In genomic region chr9:126406075-126406675, GRCh38 we compare ENCODE assay signal across 29 cellular contexts.
A peak's percentile ranks its signal among the peaks of the same experiment; 100 is the strongest.
DNase-seq lines count a peak whose midpoint lies in the region; ATAC-seq and TF ChIP-seq lines count a peak whose summit lies in the region.
"Had no signal": no experiment of that assay in that cellular context is flagged by ENCODE, and none has a peak within 500 bp of the region (broad histone marks: within the 10 kb centered on the region; RNA-seq: fewer than 3 reads in every experiment).

No MANE protein-coding gene starts in this region.

- peak overlapping the region in 4 of 5 experiments; percentile 19 to 91 (median 60) for H3K27ac Mint-ChIP-seq in brain
- H3K27ac Mint-ChIP-seq: activated CD8-positive, alpha-beta T cell treated with anti-CD3 and anti-CD28 coated beads, Interleukin-2, amount 10 ng/mL, durations not matched to agents 7 days and 5 days; activated naive CD4-positive, alpha-beta T cell treated with anti-CD3 and anti-CD28 coated beads for 36 hours had no signal

- H3K4me1 Mint-ChIP-seq in brain, result peaks cover 78% of the 10 kb centered on the region

- H3K9me3 Mint-ChIP-seq in brain, result no peaks in the 10 kb centered on the region
- H3K9me3 Mint-ChIP-seq: activated naive CD4-positive, alpha-beta T cell treated with anti-CD3 and anti-CD28 coated beads for 36 hours; activated T-cell treated with anti-CD3 and anti-CD28 coated beads, Interleukin-2, amount 50 U/mL, for 4 hours had no signal

- peaks cover 50% of the 10 kb centered on the region for H3K36me3 Mint-ChIP-seq in brain

- TF ChIP-seq CTCF in HFF-Myc (IDR thresholded peaks at IDR 0.05; ENCODE audit: low read depth, low read length, missing control alignments) (no peak), brain (conservative IDR thresholded peaks at IDR 0.05) (no peak)

- H3K4me3 Mint-ChIP-seq in brain, result peak overlapping the region in 3 of 5 experiments; percentile 3 to 8 (median 5)
- H3K4me3 Mint-ChIP-seq: activated CD8-positive, alpha-beta T cell treated with anti-CD3 and anti-CD28 coated beads, Interleukin-2, amount 10 ng/mL, durations not matched to agents 7 days and 5 days; activated naive CD4-positive, alpha-beta T cell treated with anti-CD3 and anti-CD28 coated beads for 36 hours; activated T-cell treated with anti-CD3 and anti-CD28 coated beads, Interleukin-2, amount 50 U/mL, for 4 hours had no signal

- ATAC-seq in HG02610 (IDR thresholded peaks at IDR 0.05; ENCODE audit: unreplicated experiment), result no peak
- ATAC-seq in HG03280 (IDR thresholded peaks at IDR 0.05; ENCODE audit: unreplicated experiment), result no peak
- ATAC-seq: activated CD4-positive, CD25-positive, alpha-beta regulatory T cell treated with anti-CD3 and anti-CD28 coated beads, Interleukin-2, amount 50 U/mL, for 24 hours; activated CD8-positive, alpha-beta T cell treated with anti-CD3 and anti-CD28 coated beads, Interleukin-2, amount 10 ng/mL, durations not matched to agents 7 days and 5 days; activated T-cell treated with anti-CD3 and anti-CD28 coated beads, Interleukin-2, amount 50 U/mL, for 4 hours; K562 had no signal

- peaks cover 12% of the 10 kb centered on the region for H3K27me3 Mint-ChIP-seq in brain

- H3K4me3 ChIP-seq in HFF-Myc (replicated peaks; ENCODE audit: low read depth, low read length), result no peak overlapping the region
- H3K4me3 ChIP-seq: BLaER1, K562, lung, smooth muscle cell, tibial nerve had no signal

- DNase-seq in AG08395 (ENCODE audit: low spot score), result peak; percentile 52
- DNase-seq in HFF-Myc (ENCODE audit: extremely low read depth, low read depth), result peak; percentile 32
- peak; percentile 54 for DNase-seq in left kidney (ENCODE audit: low read depth, low spot score)
- DNase-seq in NCI-H2171 treated with DMSO at 0.1 percent for 48 hours (lab: John Stamatoyannopoulos, UW), result no peak
- no peak for DNase-seq in islet precursor cell
- DNase-seq: activated CD8-positive, alpha-beta T cell treated with anti-CD3 and anti-CD28 coated beads, Interleukin-2, amount 10 ng/mL, durations not matched to agents 7 days and 5 days; activated naive CD4-positive, alpha-beta T cell treated with anti-CD3 and anti-CD28 coated beads for 36 hours; activated T-cell treated with anti-CD3 and anti-CD28 coated beads, Interleukin-2, amount 50 U/mL, for 4 hours; aorta; DND-41; effector CD4-positive, alpha-beta T cell; erythroblast; H7; kidney; MM.1S; NCI-H1436; NCI-H524; stimulated activated CD4-positive, alpha-beta T cell treated with anti-CD3 and anti-CD28 coated beads, Interleukin-2, amount 100 ng/mL, for 48 hours; stimulated activated naive CD4-positive, alpha-beta T cell treated with Interleukin-2 at 50 U/mL for 16 hours; SW 1271 had no signal

Comparison
In these comparisons a context has a peak if more than half of its experiments do, and no peak if none do; other contexts are left out.
1. DNase-seq: peak in AG08395 (single experiment), HFF-Myc (single experiment) and left kidney (single experiment); none in NCI-H2171 treated with DMSO at 0.1 percent for 48 hours (single experiment) and islet precursor cell (single experiment).